Comparison of ENCODE assay signal across 1 cellular context in genomic region chr15:67836134-67836455, GRCh38.
TF ChIP-seq lines count a peak whose summit lies in the region.

No MANE protein-coding gene starts in this region.

TF ChIP-seq in SK-N-SH treated with all-trans-retinoic acid at 6 μM for 48 hours, 23 proteins besides CTCF, POLR2A, EP300 and RAD21 (continued from another document):
- TF ChIP-seq, protein P1, sequence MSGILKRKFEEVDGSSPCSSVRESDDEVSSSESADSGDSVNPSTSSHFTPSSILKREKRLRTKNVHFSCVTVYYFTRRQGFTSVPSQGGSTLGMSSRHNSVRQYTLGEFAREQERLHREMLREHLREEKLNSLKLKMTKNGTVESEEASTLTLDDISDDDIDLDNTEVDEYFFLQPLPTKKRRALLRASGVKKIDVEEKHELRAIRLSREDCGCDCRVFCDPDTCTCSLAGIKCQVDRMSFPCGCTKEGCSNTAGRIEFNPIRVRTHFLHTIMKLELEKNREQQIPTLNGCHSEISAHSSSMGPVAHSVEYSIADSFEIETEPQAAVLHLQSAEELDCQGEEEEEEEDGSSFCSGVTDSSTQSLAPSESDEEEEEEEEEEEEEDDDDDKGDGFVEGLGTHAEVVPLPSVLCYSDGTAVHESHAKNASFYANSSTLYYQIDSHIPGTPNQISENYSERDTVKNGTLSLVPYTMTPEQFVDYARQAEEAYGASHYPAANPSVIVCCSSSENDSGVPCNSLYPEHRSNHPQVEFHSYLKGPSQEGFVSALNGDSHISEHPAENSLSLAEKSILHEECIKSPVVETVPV (CRISPR knock-in tag; IDR thresholded peaks at IDR 0.05): no peak
- TF ChIP-seq ESRRG (CRISPR knock-in tag; IDR thresholded peaks at IDR 0.05) (no peak), PPARA (CRISPR knock-in tag; IDR thresholded peaks at IDR 0.05; ENCODE audit: borderline replicate concordance) (no peak), CREB5 (CRISPR knock-in tag; IDR thresholded peaks at IDR 0.05; ENCODE audit: low read depth) (no peak), ZFP30 (CRISPR knock-in tag; IDR thresholded peaks at IDR 0.05) (no peak), OSR1 (CRISPR knock-in tag; IDR thresholded peaks at IDR 0.05) (no peak), RARB (CRISPR knock-in tag; IDR thresholded peaks at IDR 0.05) (no peak)
